ENCODE assay signal across 8 cellular contexts in genomic region chr19:42450314-42450934, GRCh38. TPM values are rescaled to one million over a fixed set of nuclear protein-coding genes. Genes with fewer than 3 reads are reported as not detected.
DNase-seq lines count a peak whose midpoint lies in the region; ATAC-seq and TF ChIP-seq lines count a peak whose summit lies in the region.

No MANE protein-coding gene starts in this region.

- no peak overlapping the region for H3K4me3 ChIP-seq in Jurkat, Clone E6-1 (ENCODE audit: low read length)
- H3K4me3 ChIP-seq in PC-9 = no peak overlapping the region
- H3K4me3 ChIP-seq in neural cell (ENCODE audit: low read length) = no peak overlapping the region

- H3K9me3 ChIP-seq in PC-9 (ENCODE audit: insufficient read depth, low read depth) (no peaks in the 10 kb centered on the region), neural cell (ENCODE audit: low read length) (no peaks in the 10 kb centered on the region)

- H3K36me3 ChIP-seq in PC-9 (ENCODE audit: low read depth) = no peaks in the 10 kb centered on the region
- no peaks in the 10 kb centered on the region for H3K36me3 ChIP-seq in neural cell (ENCODE audit: insufficient read depth, low read length)

- CTCF ChIA-PET in PC-9 (lab: Charles Lee) = interaction anchor here (0.6 to 2.9 kb wide), 9 partner anchors 9 to 337 kb away, joined by 3 to 29 read pairs (median 3); partner anchors contain the start of gene CEACAM1

- POLR2A ChIA-PET in PC-9 (lab: Charles Lee; ENCODE audit: unreplicated experiment) = interaction anchor here (0.6 to 0.9 kb wide), 3 partner anchors 54 to 81 kb away, joined by 3 to 4 read pairs (median 3); partner anchors contain the start of gene CEACAM1

- H3K27me3 ChIP-seq in PC-9 (ENCODE audit: insufficient read depth, low read depth) (no peaks in the 10 kb centered on the region), neural cell (ENCODE audit: insufficient read depth, low read depth, low read length) (no peaks in the 10 kb centered on the region)

- H3F3A ChIP-seq in PC-9 (ENCODE audit: insufficient read depth, low read depth) (peaks cover 21% of the 10 kb centered on the region), neural cell (ENCODE audit: insufficient read depth, low read length, poor library complexity, severe bottlenecking) (no peaks in the 10 kb centered on the region)

- no peak overlapping the region for H2AFZ ChIP-seq in PC-9
- no peak overlapping the region for H2AFZ ChIP-seq in neural cell (ENCODE audit: low read depth, low read length)

- BruUV-seq in PC-9 (replicated peaks; lab: Mats Ljungman, UMichigan) = no TSS peak

- no peaks in the 10 kb centered on the region for H3K9me2 ChIP-seq in PC-9 (ENCODE audit: insufficient read depth)
- H3K9me2 ChIP-seq in neural cell (ENCODE audit: insufficient read depth, low read length) = no peaks in the 10 kb centered on the region

- no peaks in the 10 kb centered on the region for H3K36me3 Mint-ChIP-seq in activated T-cell treated with anti-CD3 and anti-CD28 coated beads, Interleukin-2, amount 50 U/mL, for 4 hours (ENCODE audit: insufficient read depth)

- peak overlapping the region; percentile 54 for H3K4me2 ChIP-seq in PC-9
- no peak overlapping the region for H3K4me2 ChIP-seq in neural cell (ENCODE audit: low read length)

- H3K27ac ChIP-seq in PC-9 (peak overlapping the region; percentile 89), neural cell (ENCODE audit: low read length) (no peak overlapping the region)

- peak; percentile 91 for TF ChIP-seq RAD21 in neural cell (conservative IDR thresholded peaks at IDR 0.05)

- H3K27ac Mint-ChIP-seq in stimulated activated naive CD8-positive, alpha-beta T cell treated with anti-CD3 and anti-CD28 coated beads, Interleukin-15, amount 100 ng/mL, for 72 hours = no peak overlapping the region

- no peaks in the 10 kb centered on the region for H3K79me2 ChIP-seq in PC-9 (ENCODE audit: low read depth)
- no peaks in the 10 kb centered on the region for H3K79me2 ChIP-seq in neural cell (replicated peaks; ENCODE audit: insufficient read depth, low read length)

- H3K9me3 Mint-ChIP-seq in activated T-cell treated with anti-CD3 and anti-CD28 coated beads, Interleukin-2, amount 50 U/mL, for 4 hours = no peaks in the 10 kb centered on the region
- H3K9me3 Mint-ChIP-seq in stimulated activated naive CD8-positive, alpha-beta T cell treated with anti-CD3 and anti-CD28 coated beads, Interleukin-15, amount 100 ng/mL, for 72 hours = no peaks in the 10 kb centered on the region

- H3K27me3 Mint-ChIP-seq in activated T-cell treated with anti-CD3 and anti-CD28 coated beads, Interleukin-2, amount 50 U/mL, for 4 hours (ENCODE audit: low read depth) = no peaks in the 10 kb centered on the region
- no peaks in the 10 kb centered on the region for H3K27me3 Mint-ChIP-seq in stimulated activated naive CD8-positive, alpha-beta T cell treated with anti-CD3 and anti-CD28 coated beads, Interleukin-15, amount 100 ng/mL, for 72 hours

- H3K4me1 Mint-ChIP-seq in activated T-cell treated with anti-CD3 and anti-CD28 coated beads, Interleukin-2, amount 50 U/mL, for 4 hours (ENCODE audit: low read depth) = peaks cover 2% of the 10 kb centered on the region
- peaks cover 15% of the 10 kb centered on the region for H3K4me1 Mint-ChIP-seq in stimulated activated naive CD8-positive, alpha-beta T cell treated with anti-CD3 and anti-CD28 coated beads, Interleukin-15, amount 100 ng/mL, for 72 hours

- peak; percentile 72 for ATAC-seq in GM19438 (IDR thresholded peaks at IDR 0.05; ENCODE audit: low read depth, unreplicated experiment)
- peak; percentile 99 for ATAC-seq in activated T-cell treated with anti-CD3 and anti-CD28 coated beads, Interleukin-2, amount 50 U/mL, for 4 hours
- peak; percentile 99 for ATAC-seq in stimulated activated naive CD8-positive, alpha-beta T cell treated with anti-CD3 and anti-CD28 coated beads, Interleukin-15, amount 100 ng/mL, for 72 hours

- DNase-seq in CD1c-positive myeloid dendritic cell (ENCODE audit: extremely low spot score) (peak; percentile 91), PC-9 (peak; percentile 78 to 95), fibroblast of gingiva (ENCODE audit: low read depth) (peak; percentile 65)
- DNase-seq in Jurkat, Clone E6-1 (ENCODE audit: low read depth, low spot score) = peak; percentile 83
- DNase-seq in activated T-cell treated with anti-CD3 and anti-CD28 coated beads, Interleukin-2, amount 50 U/mL, for 4 hours = peak; percentile 70
- DNase-seq in stimulated activated naive CD8-positive, alpha-beta T cell treated with anti-CD3 and anti-CD28 coated beads, Interleukin-15, amount 100 ng/mL, for 72 hours = peak; percentile 76 to 83

- no peak overlapping the region for H3K9ac ChIP-seq in neural cell (ENCODE audit: low read length)

- H4K20me1 ChIP-seq in PC-9 (ENCODE audit: insufficient read depth) (no peaks in the 10 kb centered on the region), neural cell (ENCODE audit: insufficient read depth) (no peaks in the 10 kb centered on the region)

- peaks cover 47% of the 10 kb centered on the region for H3K4me1 ChIP-seq in PC-9 (replicated peaks; ENCODE audit: insufficient read depth)

- H3K4me3 Mint-ChIP-seq in activated T-cell treated with anti-CD3 and anti-CD28 coated beads, Interleukin-2, amount 50 U/mL, for 4 hours = no peak overlapping the region
- H3K4me3 Mint-ChIP-seq in stimulated activated naive CD8-positive, alpha-beta T cell treated with anti-CD3 and anti-CD28 coated beads, Interleukin-15, amount 100 ng/mL, for 72 hours = no peak overlapping the region

- TF ChIP-seq CTCF in PC-9 (conservative IDR thresholded peaks at IDR 0.05) = peak; percentile 92
- peak; percentile 93 for TF ChIP-seq CTCF in neural cell (IDR thresholded peaks at IDR 0.05; ENCODE audit: poor library complexity, severe bottlenecking)

- no peak for TF ChIP-seq EP300 in neural cell (conservative IDR thresholded peaks at IDR 0.05; ENCODE audit: poor library complexity, severe bottlenecking)

- intact Hi-C loops in PC-9 (cut with micrococcal nuclease; ENCODE audit: unreplicated experiment) = loop anchor here (1.0 kb wide), 4 partner anchors 79 to 146 kb away; no protein-coding TSS in a partner anchor

TF ChIP-seq in neural cell, 6 proteins besides CTCF, POLR2A, EP300 and RAD21:
- TF ChIP-seq SMC3 (conservative IDR thresholded peaks at IDR 0.05; ENCODE audit: poor library complexity) = peak; percentile 87
- TF ChIP-seq POLR2AphosphoS5 (IDR thresholded peaks at IDR 0.05) = no peak
TF ChIP-seq in neural cell: peak in this region for 1.

RNA-seq across cellular contexts. Expression of gene CXCL17, which starts 7.7 kb away (rescaled TPM):
- polyA plus RNA-seq in Jurkat, Clone E6-1 (2012; ENCODE audit: insufficient read depth, insufficient read length) = not detected
- total RNA-seq in PC-9 (2021) = 0.41 TPM in 1 of 2 replicates, not detected in the other
- total RNA-seq in activated T-cell treated with anti-CD3 and anti-CD28 coated beads, Interleukin-2, amount 50 U/mL, for 4 hours = not detected
- not detected in 2 replicates for polyA plus RNA-seq in neural cell
- not detected in 2 replicates for polyA minus RNA-seq in neural cell

RNA-seq across cellular contexts. Expression of gene LIPE, which starts 23.2 kb away (rescaled TPM):
- 14.7 TPM for polyA plus RNA-seq in Jurkat, Clone E6-1 (2012; ENCODE audit: insufficient read depth, insufficient read length)
- total RNA-seq in PC-9 (2021) = 10.7 and 12.7 TPM in 2 replicates
- 10 to 100 TPM; 23.0 to 29.1 (median 28.0) TPM for total RNA-seq in activated T-cell treated with anti-CD3 and anti-CD28 coated beads, Interleukin-2, amount 50 U/mL, for 4 hours
- 19.1 and 24.7 TPM in 2 replicates for polyA plus RNA-seq in neural cell
- 26.5 and 30.9 TPM in 2 replicates for polyA minus RNA-seq in neural cell
